Comparison of ENCODE assay signal across 8 cellular contexts in the genomic region with DNA sequence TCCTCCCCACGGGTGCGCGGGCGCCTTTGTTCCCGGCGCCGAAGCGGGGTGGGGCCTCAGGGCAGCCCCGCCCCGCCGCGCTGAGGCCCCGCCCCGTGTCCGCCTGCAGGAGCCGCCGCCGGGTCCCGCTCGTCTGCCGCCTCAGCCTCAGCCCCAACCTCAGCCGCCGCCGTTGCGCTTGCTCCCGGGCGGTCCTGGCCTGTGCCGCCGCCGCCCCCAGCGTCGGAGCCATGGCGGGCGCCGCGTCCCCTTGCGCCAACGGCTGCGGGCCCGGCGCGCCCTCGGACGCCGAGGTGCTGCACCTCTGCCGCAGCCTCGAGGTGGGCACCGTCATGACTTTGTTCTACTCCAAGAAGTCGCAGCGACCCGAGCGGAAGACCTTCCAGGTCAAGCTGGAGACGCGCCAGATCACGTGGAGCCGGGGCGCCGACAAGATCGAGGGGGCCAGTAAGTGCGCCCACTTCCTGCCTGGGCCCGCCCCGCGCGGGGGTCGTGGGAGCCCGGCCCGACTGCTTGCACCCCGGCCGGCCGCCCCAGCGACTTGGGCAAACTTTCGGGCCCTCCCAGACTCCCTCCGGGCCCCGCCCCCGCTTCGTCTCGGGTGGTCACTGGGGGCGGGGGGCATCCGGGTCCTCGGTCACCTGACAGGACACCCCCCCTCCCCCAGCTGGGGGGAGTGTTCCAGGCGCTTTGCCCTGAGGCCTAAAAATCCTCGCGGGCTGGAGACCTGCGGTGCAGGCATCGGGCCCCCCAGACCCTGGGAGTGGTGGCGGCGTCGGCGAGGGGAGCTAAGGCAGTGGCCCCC. TPM values are rescaled to one million over a fixed set of nuclear protein-coding genes. Genes with fewer than 3 reads are reported as not detected.
DNase-seq lines count a peak whose midpoint lies in the region; ATAC-seq and TF ChIP-seq lines count a peak whose summit lies in the region.

A gene (plus strand): TSS at position 132 of the 805 bp plus-strand sequence. CDS start 99 bp downstream, at position 231.

- peak within 1 kb of the TSS; percentile 89 for H3K4me2 ChIP-seq in DND-41 (ENCODE audit: insufficient read depth, low read length)
- H3K4me2 ChIP-seq in GM23248 (ENCODE audit: unreplicated experiment) = peak within 1 kb of the TSS; percentile 88

- H3K36me3 ChIP-seq in DND-41 (ENCODE audit: insufficient read depth, low read length) = peaks cover 33% of the 10 kb centered on the region
- H3K36me3 ChIP-seq in GM23248 (ENCODE audit: low read depth) = no peaks in the 10 kb centered on the region
- peaks cover 41% of the 10 kb centered on the region for H3K36me3 ChIP-seq in SJSA1

- H4K20me1 ChIP-seq in DND-41 (ENCODE audit: insufficient read depth, low read length) = peaks cover 46% of the 10 kb centered on the region
- no peaks in the 10 kb centered on the region for H4K20me1 ChIP-seq in GM23248 (ENCODE audit: insufficient read depth)

- in situ Hi-C loops in GM23248 (cut with MboI) = no loop called here

- H2AFZ ChIP-seq in DND-41 (ENCODE audit: low read depth, low read length) = peak within 1 kb of the TSS; percentile 96
- peak within 1 kb of the TSS; percentile 82 for H2AFZ ChIP-seq in GM23248

- H3K27me3 Mint-ChIP-seq in activated naive CD4-positive, alpha-beta T cell treated with anti-CD3 and anti-CD28 coated beads for 36 hours (ENCODE audit: low read depth) = no peaks in the 10 kb centered on the region

- H3K9ac ChIP-seq in DND-41 (ENCODE audit: low read depth, low read length) (peak within 1 kb of the TSS; percentile 98), GM23248 (peak within 1 kb of the TSS; percentile 86)

- H3F3A ChIP-seq in GM23248 (ENCODE audit: insufficient read depth) = no peaks in the 10 kb centered on the region

- ATAC-seq in DND-41 (ENCODE audit: insufficient read depth, low read depth) = peak; percentile 61

- peak within 1 kb of the TSS; percentile 92 for H3K27ac ChIP-seq in DND-41 (ENCODE audit: low read length)
- peak within 1 kb of the TSS; percentile 58 for H3K27ac ChIP-seq in GM23248
- peak within 1 kb of the TSS; percentile 96 for H3K27ac ChIP-seq in SJSA1

- CTCF ChIA-PET in activated naive CD4-positive, alpha-beta T cell treated with anti-CD3 and anti-CD28 coated beads for 36 hours (lab: Charles Lee) = interaction anchor here (0.6 to 3.2 kb wide), 8 partner anchors 10 to 39 kb away, joined by 3 to 16 read pairs (median 5); no protein-coding TSS in a partner anchor

- H3K9me3 ChIP-seq in DND-41 (ENCODE audit: insufficient read depth, low read length, severe bottlenecking) (no peaks in the 10 kb centered on the region), GM23248 (ENCODE audit: low read depth) (no peaks in the 10 kb centered on the region), SJSA1 (replicated peaks) (peaks cover 7% of the 10 kb centered on the region)

- TF ChIP-seq CTCF in DND-41 (IDR thresholded peaks at IDR 0.05; ENCODE audit: borderline replicate concordance, extremely low read depth, low read length, poor library complexity, severe bottlenecking) (no peak), LNCaP clone FGC (IDR thresholded peaks at IDR 0.05; ENCODE audit: control insufficient read depth, extremely low read depth, insufficient read depth) (no peak)

- H3K4me1 Mint-ChIP-seq in activated naive CD4-positive, alpha-beta T cell treated with anti-CD3 and anti-CD28 coated beads for 36 hours (ENCODE audit: low read depth) = peaks cover 67% of the 10 kb centered on the region

- WGBS in GM23248 (ENCODE audit: low coverage in 1 of 2, low lambda C conversion rate in 2 of 2, missing lambda C conversion rate in 2 of 2), 2 experiments = 1% methylated on average over 46 to 63 of the region's 89 CpGs

- H3K4me3 Mint-ChIP-seq in activated naive CD4-positive, alpha-beta T cell treated with anti-CD3 and anti-CD28 coated beads for 36 hours = peak within 1 kb of the TSS; percentile 85

- H3K27ac Mint-ChIP-seq in activated naive CD4-positive, alpha-beta T cell treated with anti-CD3 and anti-CD28 coated beads for 36 hours = peak within 1 kb of the TSS; percentile 94

- peaks cover 6% of the 10 kb centered on the region for H3K36me3 Mint-ChIP-seq in activated naive CD4-positive, alpha-beta T cell treated with anti-CD3 and anti-CD28 coated beads for 36 hours (ENCODE audit: low read depth)

- peak within 1 kb of the TSS; percentile 78 to 81 for H3K4me3 ChIP-seq in DND-41 (ENCODE audit: low read depth in 1 of 2, low read length in 2 of 2)
- H3K4me3 ChIP-seq in GM23248 = peak within 1 kb of the TSS; percentile 80
- peak within 1 kb of the TSS; percentile 80 for H3K4me3 ChIP-seq in LNCaP clone FGC (ENCODE audit: low read depth, low read length)
- H3K4me3 ChIP-seq in SJSA1 = peak within 1 kb of the TSS; percentile 100

- H3K9me2 ChIP-seq in GM23248 (ENCODE audit: insufficient read depth) = no peaks in the 10 kb centered on the region

- DNase-seq in DND-41 (peak; percentile 87), GM23248 (peak; percentile 87), LNCaP clone FGC (ENCODE audit: low read depth) (no peak), SJSA1 (ENCODE audit: low read depth in 1 of 2, low spot score in 2 of 2) (peak; percentile 85), germinal center (ENCODE audit: low spot score) (peak; percentile 91), occipital lobe (lab: John Stamatoyannopoulos, UW) (peak; percentile 53), superior temporal gyrus (ENCODE audit: extremely low spot score) (peak; percentile 78)
- peak; percentile 75 for DNase-seq in activated naive CD4-positive, alpha-beta T cell treated with anti-CD3 and anti-CD28 coated beads for 36 hours

- H3K27me3 ChIP-seq in DND-41 (ENCODE audit: insufficient read depth, low read length, poor library complexity) (no peaks in the 10 kb centered on the region), GM23248 (replicated peaks; ENCODE audit: insufficient read depth) (no peaks in the 10 kb centered on the region), SJSA1 (replicated peaks) (no peaks in the 10 kb centered on the region)

- intact Hi-C loops in activated naive CD4-positive, alpha-beta T cell treated with anti-CD3 and anti-CD28 coated beads for 36 hours (cut with micrococcal nuclease) = loop anchor here (1.0 to 5.0 kb wide), 7 partner anchors 20 to 555 kb away; a partner anchor contains a TSS

- H3K79me2 ChIP-seq in DND-41 (ENCODE audit: insufficient read depth, low read length) (peaks cover 57% of the 10 kb centered on the region), GM23248 (ENCODE audit: insufficient read depth) (peaks cover 51% of the 10 kb centered on the region)

- peaks cover 60% of the 10 kb centered on the region for H3K4me1 ChIP-seq in DND-41 (ENCODE audit: insufficient read depth, low read length)
- peaks cover 14% of the 10 kb centered on the region; the same call in 1 of the 2 replicates for H3K4me1 ChIP-seq in GM23248 (ENCODE audit: insufficient read depth)
- peaks cover 32% of the 10 kb centered on the region for H3K4me1 ChIP-seq in SJSA1 (replicated peaks)

- no peaks in the 10 kb centered on the region for H3K9me3 Mint-ChIP-seq in activated naive CD4-positive, alpha-beta T cell treated with anti-CD3 and anti-CD28 coated beads for 36 hours

RNA-seq across cellular contexts. Expression of the gene that starts here (rescaled TPM):
- total RNA-seq in GM23248 (2014; rRNA removed; shearing (Covaris generic)) = 29.8 and 32.6 TPM in 2 replicates
- polyA plus RNA-seq in GM23248 (2016; fragmentation: Nextera tagmentation; extraction: Ambion mirVana) = 4.8 and 8.3 TPM in 2 replicates
- total RNA-seq in SJSA1 (2014; rRNA removed; shearing (Covaris generic)) = 49.4 and 69.1 TPM in 2 replicates
- total RNA-seq in activated naive CD4-positive, alpha-beta T cell treated with anti-CD3 and anti-CD28 coated beads for 36 hours = 100 to 1,000 TPM; 117 to 136 TPM
- total RNA-seq in occipital lobe = 92.2 TPM
